Comparison of ENCODE assay signal across 22 cellular contexts in the genomic region with DNA sequence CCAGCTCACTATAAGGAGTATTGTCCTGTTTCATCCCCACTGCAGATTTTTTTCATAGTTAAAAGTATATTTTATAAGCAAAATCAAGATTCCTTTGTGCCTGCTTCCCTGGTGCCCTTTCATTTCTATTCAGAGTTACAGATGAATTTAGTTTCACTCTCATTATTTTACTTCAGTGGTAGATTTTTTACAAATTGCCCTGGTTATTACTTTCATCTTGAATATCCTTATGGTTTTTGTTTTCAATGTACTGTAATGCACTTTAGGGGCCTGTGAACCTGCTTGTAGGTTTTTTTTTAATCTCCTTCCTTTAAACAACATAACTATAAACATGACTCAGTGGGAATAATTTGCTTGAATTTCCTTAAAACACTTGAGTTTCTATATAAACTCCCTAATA.
DNase-seq lines count a peak whose midpoint lies in the region; ATAC-seq, FAIRE-seq and TF ChIP-seq lines count a peak whose summit lies in the region.
"Had no signal": no experiment of that assay in that cellular context is flagged by ENCODE, and none has a peak within 500 bp of the region (broad histone marks: within the 10 kb centered on the region; RNA-seq: fewer than 3 reads in every experiment).

No MANE protein-coding gene starts in this region.

- no TSS peak for BruUV-seq in GM12878 (replicated peaks; lab: Mats Ljungman, UMichigan)

- no peaks in the 10 kb centered on the region for H4K20me1 ChIP-seq in GM12878 (ENCODE audit: control insufficient read depth, insufficient read depth)

- CTCF ChIA-PET in GM12878 (lab: Yijun Ruan, JAX): interaction anchor here (1.3 kb wide), 1 partner anchor 9 kb away, joined by 4 read pairs; no protein-coding TSS in a partner anchor

- no peak overlapping the region for H3K9ac ChIP-seq in GM12878 (ENCODE audit: control insufficient read depth, insufficient read depth, low read length)
- H3K9ac ChIP-seq: SK-N-SH had no signal

- TF ChIP-seq EP300 in GM12878 (IDR thresholded peaks at IDR 0.05; ENCODE audit: borderline replicate concordance in 1 of 2, control insufficient read depth in 1 of 2, low read depth in 2 of 2, low read length in 2 of 2): no peak

- DNase-seq in activated naive CD8-positive, alpha-beta T cell treated with anti-CD3 and anti-CD28 coated beads, Interleukin-2, amount 50 U/mL, for 24 hours: no peak
- DNase-seq in GM12878 (ENCODE audit: low read depth, low spot score) (no peak), NCI-H128 (lab: John Stamatoyannopoulos, UW; ENCODE audit: unreplicated experiment) (no peak), GM13976 (ENCODE audit: low spot score) (no peak), UCSD-AML1 (lab: John Stamatoyannopoulos, UW; ENCODE audit: unreplicated experiment) (no peak), D341Med (ENCODE audit: low spot score) (no peak)
- DNase-seq: AML-193; C1 segment of cervical spinal cord; CD8-positive, alpha-beta T cell; DMS153; GOT3; KG1; NCI-H1105; NCI-H187; NCI-H510A; SIG-M5; SK-N-SH had no signal

- in situ Hi-C loops in GM12878 (cut with MboI) (no loop called here), GM13976 (cut with MboI; ENCODE audit: low sequenced_read_pairs, unreplicated experiment) (no loop called here)

- H2AFZ ChIP-seq in GM12878 (ENCODE audit: control insufficient read depth, low read depth, low read length): no peak overlapping the region

- no peak overlapping the region for H3K4me3 ChIP-seq in GM12878

- no peaks in the 10 kb centered on the region for H3K4me1 ChIP-seq in GM12878 (ENCODE audit: control insufficient read depth, insufficient read depth, low read length)

- ATAC-seq in activated naive CD8-positive, alpha-beta T cell treated with anti-CD3 and anti-CD28 coated beads, Interleukin-2, amount 50 U/mL, for 24 hours: no peak
- peak; percentile 62 for ATAC-seq in HG02610 (IDR thresholded peaks at IDR 0.05; ENCODE audit: unreplicated experiment)
- ATAC-seq in GM12878: peak; percentile 78
- ATAC-seq: CD8-positive, alpha-beta T cell; HCT116; Panc1 had no signal

- no peaks in the 10 kb centered on the region for H3K27me3 ChIP-seq in GM12878 (replicated peaks in 1 of 2; ENCODE audit: control insufficient read depth in 2 of 2, insufficient read depth in 2 of 2, low read length in 1 of 2)

- H3K36me3 Mint-ChIP-seq in activated naive CD8-positive, alpha-beta T cell: no peaks in the 10 kb centered on the region
- peaks cover 7% of the 10 kb centered on the region for H3K36me3 Mint-ChIP-seq in activated naive CD8-positive, alpha-beta T cell treated with anti-CD3 and anti-CD28 coated beads, Interleukin-2, amount 50 U/mL, for 24 hours (ENCODE audit: low read depth)
- H3K36me3 Mint-ChIP-seq: CD8-positive, alpha-beta T cell had no signal

- no peak for TF ChIP-seq CTCF in GM12878 (IDR thresholded peaks at IDR 0.05 in 2 of 3, conservative IDR thresholded peaks at IDR 0.05 in 1 of 3; ENCODE audit: control insufficient read depth in 2 of 3, extremely low read depth in 1 of 3, insufficient read depth in 1 of 3, low read depth in 3 of 3, low read length in 3 of 3)
- TF ChIP-seq CTCF in GM13976 (IDR thresholded peaks at IDR 0.05; ENCODE audit: borderline replicate concordance, control extremely low read depth, extremely low read depth, insufficient read depth, missing control alignments): no peak

- no peak overlapping the region for H3K4me3 Mint-ChIP-seq in activated naive CD8-positive, alpha-beta T cell
- H3K4me3 Mint-ChIP-seq in activated naive CD8-positive, alpha-beta T cell treated with anti-CD3 and anti-CD28 coated beads, Interleukin-2, amount 50 U/mL, for 24 hours: no peak overlapping the region
- H3K4me3 Mint-ChIP-seq: CD8-positive, alpha-beta T cell had no signal

- SMC1A ChIA-PET in GM12878 (lab: Charles Lee; ENCODE audit: uncharacterized antibody, unreplicated experiment): interaction anchor here (1.0 to 1.5 kb wide), 6 partner anchors 22 to 154 kb away, joined by 3 to 4 read pairs (median 3); no protein-coding TSS in a partner anchor

- no peaks in the 10 kb centered on the region for H3K27me3 Mint-ChIP-seq in activated naive CD8-positive, alpha-beta T cell
- no peaks in the 10 kb centered on the region for H3K27me3 Mint-ChIP-seq in activated naive CD8-positive, alpha-beta T cell treated with anti-CD3 and anti-CD28 coated beads, Interleukin-2, amount 50 U/mL, for 24 hours

- H3K79me2 ChIP-seq in GM12878 (ENCODE audit: control insufficient read depth, insufficient read depth, low read length): no peaks in the 10 kb centered on the region

- peaks cover 35% of the 10 kb centered on the region for H3K4me1 Mint-ChIP-seq in activated naive CD8-positive, alpha-beta T cell (ENCODE audit: low read depth)
- H3K4me1 Mint-ChIP-seq in activated naive CD8-positive, alpha-beta T cell treated with anti-CD3 and anti-CD28 coated beads, Interleukin-2, amount 50 U/mL, for 24 hours: peaks cover 46% of the 10 kb centered on the region

- H3K4me2 ChIP-seq in GM12878 (ENCODE audit: control insufficient read depth, insufficient read depth): no peak overlapping the region
- H3K4me2 ChIP-seq: SK-N-SH had no signal

- no peaks in the 10 kb centered on the region for H3K9me3 ChIP-seq in GM12878 (replicated peaks; ENCODE audit: control insufficient read depth, insufficient read depth, low read length)
- H3K9me3 ChIP-seq: SK-N-SH had no signal

- no peak for TF ChIP-seq RAD21 in GM12878 (IDR thresholded peaks at IDR 0.05; ENCODE audit: insufficient read depth, low read depth, low read length)

- H3K36me3 ChIP-seq in GM12878 (ENCODE audit: control insufficient read depth in 2 of 2, insufficient read depth in 2 of 2, low read length in 1 of 2): no peaks in the 10 kb centered on the region

- FAIRE-seq in GM12878 (lab: Jason Lieb, UNC): no peak
- FAIRE-seq: HTR-8/SVneo had no signal

- RAD21 ChIA-PET in GM12878 (lab: Charles Lee; ENCODE audit: unreplicated experiment): interaction anchor here (1.2 kb wide), 1 partner anchor 176 kb away, joined by 4 read pairs; no protein-coding TSS in a partner anchor

- no peak overlapping the region for H3K27ac ChIP-seq in GM12878 (ENCODE audit: control insufficient read depth, insufficient read depth)

- TF ChIP-seq POLR2A in GM12878 (IDR thresholded peaks at IDR 0.05; ENCODE audit: low read depth, low read length): no peak

- peak overlapping the region; percentile 16 for H3K27ac Mint-ChIP-seq in activated naive CD8-positive, alpha-beta T cell
- H3K27ac Mint-ChIP-seq in activated naive CD8-positive, alpha-beta T cell treated with anti-CD3 and anti-CD28 coated beads, Interleukin-2, amount 50 U/mL, for 24 hours: no peak overlapping the region
- H3K27ac Mint-ChIP-seq: CD8-positive, alpha-beta T cell had no signal

- intact Hi-C loops in GM12878 (cut with micrococcal nuclease; ENCODE audit: unreplicated experiment): no loop called here

- POLR2A ChIA-PET in GM12878 (lab: Charles Lee): no interaction called here

- H3K9me3 Mint-ChIP-seq in activated naive CD8-positive, alpha-beta T cell (ENCODE audit: low read depth): no peaks in the 10 kb centered on the region
- H3K9me3 Mint-ChIP-seq in activated naive CD8-positive, alpha-beta T cell treated with anti-CD3 and anti-CD28 coated beads, Interleukin-2, amount 50 U/mL, for 24 hours: no peaks in the 10 kb centered on the region
- H3K9me3 Mint-ChIP-seq: CD8-positive, alpha-beta T cell had no signal

TF ChIP-seq in GM12878, 131 proteins besides CTCF, POLR2A, EP300 and RAD21:
- TF ChIP-seq ZNF24 (IDR thresholded peaks at IDR 0.05): no peak
- TF ChIP-seq JUNB (IDR thresholded peaks at IDR 0.05): peak; percentile 13; the same call in 1 of the 2 replicates
- TF ChIP-seq MEF2A (IDR thresholded peaks at IDR 0.05; ENCODE audit: insufficient read depth, low read depth, low read length): no peak
- no peak for TF ChIP-seq PAX5 (IDR thresholded peaks at IDR 0.05; ENCODE audit: borderline replicate concordance, low read depth, low read length)
- TF ChIP-seq MTA2 (IDR thresholded peaks at IDR 0.05; ENCODE audit: low read depth): peak; percentile 85
- TF ChIP-seq ETV6 (conservative IDR thresholded peaks at IDR 0.05 in 1 of 2, IDR thresholded peaks at IDR 0.05 in 1 of 2; ENCODE audit: borderline replicate concordance in 1 of 2, low read depth in 1 of 2): no peak
- TF ChIP-seq ZNF384 (IDR thresholded peaks at IDR 0.05; ENCODE audit: borderline replicate concordance, low read depth, low read length): peak; percentile 29; the same call in 1 of the 2 replicates
TF ChIP-seq in GM12878: peak in this region for 3.
